In genomic region chr3:112002458-112002971, GRCh38 we compare ENCODE assay signal across 10 cellular contexts. TPM values are rescaled to one million over a fixed set of nuclear protein-coding genes. Genes with fewer than 3 reads are reported as not detected.
DNase-seq lines count a peak whose midpoint lies in the region; ATAC-seq and TF ChIP-seq lines count a peak whose summit lies in the region.
"Had no signal": no experiment of that assay in that cellular context is flagged by ENCODE, and none has a peak within 500 bp of the region (broad histone marks: within the 10 kb centered on the region; RNA-seq: fewer than 3 reads in every experiment).

No MANE protein-coding gene starts in this region.

- intact Hi-C loops in activated T-helper 2 cell treated with anti-CD3 and anti-CD28 coated beads, Interferon-gamma antibody, Interleukin-2, Interleukin-4, amounts not matched to agents 10 μg/mL and 5 μg/mL and 100 μg/mL, durations not matched to agents 14 hours and 24 hours and 36 hours (cut with micrococcal nuclease): loop anchor here (1.0 kb wide), 2 partner anchors 11 to 13 kb away; no protein-coding TSS in a partner anchor

- peak overlapping the region; percentile 37 for H3K4me3 Mint-ChIP-seq in activated T-helper 2 cell treated with anti-CD3 and anti-CD28 coated beads, Interferon-gamma antibody, Interleukin-2, Interleukin-4, amounts not matched to agents 10 μg/mL and 5 μg/mL and 100 μg/mL, durations not matched to agents 14 hours and 24 hours and 36 hours (ENCODE audit: low read depth)
- peak overlapping the region; percentile 27 for H3K4me3 Mint-ChIP-seq in nephron progenitor cell
- peak overlapping the region; percentile 7 to 73 for H3K4me3 Mint-ChIP-seq in stimulated activated naive CD8-positive, alpha-beta T cell treated with anti-CD3 and anti-CD28 coated beads, Interleukin-15, amount 100 ng/mL, for 72 hours

- ATAC-seq in stimulated activated naive CD8-positive, alpha-beta T cell treated with anti-CD3 and anti-CD28 coated beads, Interleukin-15, amount 100 ng/mL, for 72 hours: peak; percentile 83
- ATAC-seq in GM21528 (IDR thresholded peaks at IDR 0.05; ENCODE audit: low FRiP score, unreplicated experiment): no peak
- ATAC-seq: pancreas had no signal

- no peaks in the 10 kb centered on the region for H3K9me3 Mint-ChIP-seq in activated T-helper 2 cell treated with anti-CD3 and anti-CD28 coated beads, Interferon-gamma antibody, Interleukin-2, Interleukin-4, amounts not matched to agents 10 μg/mL and 5 μg/mL and 100 μg/mL, durations not matched to agents 14 hours and 24 hours and 36 hours
- no peaks in the 10 kb centered on the region for H3K9me3 Mint-ChIP-seq in nephron progenitor cell
- H3K9me3 Mint-ChIP-seq in stimulated activated naive CD8-positive, alpha-beta T cell treated with anti-CD3 and anti-CD28 coated beads, Interleukin-15, amount 100 ng/mL, for 72 hours: no peaks in the 10 kb centered on the region

- peak; percentile 48 for DNase-seq in activated gamma-delta T cell treated with anti-CD3 and anti-CD28 coated beads, Interleukin-2, amount 50 U/mL, for 16 hours (ENCODE audit: low read depth)
- DNase-seq in activated gamma-delta T cell treated with Interleukin-2 at 50 U/mL for 16 hours (no peak), nephron progenitor cell (no peak), NCI-H2171 treated with DMSO at 0.1 percent for 48 hours (lab: John Stamatoyannopoulos, UW) (no peak), COLO668 (lab: John Stamatoyannopoulos, UW; ENCODE audit: unreplicated experiment) (no peak)
- DNase-seq in activated T-helper 2 cell treated with anti-CD3 and anti-CD28 coated beads, Interferon-gamma antibody, Interleukin-2, Interleukin-4, amounts not matched to agents 10 μg/mL and 5 μg/mL and 100 μg/mL, durations not matched to agents 14 hours and 24 hours and 36 hours (ENCODE audit: low spot score): no peak
- DNase-seq in stimulated activated naive CD8-positive, alpha-beta T cell treated with anti-CD3 and anti-CD28 coated beads, Interleukin-15, amount 100 ng/mL, for 72 hours: peak; percentile 17 to 38
- DNase-seq: pancreas had no signal

- H3K36me3 Mint-ChIP-seq in activated T-helper 2 cell treated with anti-CD3 and anti-CD28 coated beads, Interferon-gamma antibody, Interleukin-2, Interleukin-4, amounts not matched to agents 10 μg/mL and 5 μg/mL and 100 μg/mL, durations not matched to agents 14 hours and 24 hours and 36 hours (ENCODE audit: low read depth): no peaks in the 10 kb centered on the region
- H3K36me3 Mint-ChIP-seq in nephron progenitor cell (ENCODE audit: low read depth): peaks cover 40% of the 10 kb centered on the region

- H3K27me3 Mint-ChIP-seq in activated T-helper 2 cell treated with anti-CD3 and anti-CD28 coated beads, Interferon-gamma antibody, Interleukin-2, Interleukin-4, amounts not matched to agents 10 μg/mL and 5 μg/mL and 100 μg/mL, durations not matched to agents 14 hours and 24 hours and 36 hours (ENCODE audit: low read depth): no peaks in the 10 kb centered on the region
- H3K27me3 Mint-ChIP-seq in nephron progenitor cell (ENCODE audit: low read depth, poor library complexity): peaks cover 2% of the 10 kb centered on the region
- no peaks in the 10 kb centered on the region for H3K27me3 Mint-ChIP-seq in stimulated activated naive CD8-positive, alpha-beta T cell treated with anti-CD3 and anti-CD28 coated beads, Interleukin-15, amount 100 ng/mL, for 72 hours

- H3K27ac Mint-ChIP-seq in activated T-helper 2 cell treated with anti-CD3 and anti-CD28 coated beads, Interferon-gamma antibody, Interleukin-2, Interleukin-4, amounts not matched to agents 10 μg/mL and 5 μg/mL and 100 μg/mL, durations not matched to agents 14 hours and 24 hours and 36 hours: peak overlapping the region; percentile 80
- no peak overlapping the region for H3K27ac Mint-ChIP-seq in nephron progenitor cell
- peak overlapping the region in 1 of 2 donors; percentile 16 for H3K27ac Mint-ChIP-seq in stimulated activated naive CD8-positive, alpha-beta T cell treated with anti-CD3 and anti-CD28 coated beads, Interleukin-15, amount 100 ng/mL, for 72 hours

- peaks cover 47% of the 10 kb centered on the region for H3K4me1 Mint-ChIP-seq in activated T-helper 2 cell treated with anti-CD3 and anti-CD28 coated beads, Interferon-gamma antibody, Interleukin-2, Interleukin-4, amounts not matched to agents 10 μg/mL and 5 μg/mL and 100 μg/mL, durations not matched to agents 14 hours and 24 hours and 36 hours (ENCODE audit: low read depth)
- peaks cover 67% of the 10 kb centered on the region for H3K4me1 Mint-ChIP-seq in nephron progenitor cell
- H3K4me1 Mint-ChIP-seq in stimulated activated naive CD8-positive, alpha-beta T cell treated with anti-CD3 and anti-CD28 coated beads, Interleukin-15, amount 100 ng/mL, for 72 hours: peaks cover 69% of the 10 kb centered on the region

- no peak for TF ChIP-seq CTCF in nephron progenitor cell (IDR thresholded peaks at IDR 0.05)

RNA-seq across cellular contexts. Expression of gene TAGLN3, which starts 3.8 kb away (rescaled TPM):
- 0.34 and 0.46 TPM in 2 replicates for total RNA-seq in activated T-helper 2 cell treated with anti-CD3 and anti-CD28 coated beads, Interferon-gamma antibody, Interleukin-2, Interleukin-4, amounts not matched to agents 10 μg/mL and 5 μg/mL and 100 μg/mL, durations not matched to agents 14 hours and 24 hours and 36 hours
- total RNA-seq: PC-9 had no signal

RNA-seq across cellular contexts. Expression of gene ABHD10, which starts 23.7 kb away (rescaled TPM):
- 46.3 and 46.9 TPM in 2 replicates for total RNA-seq in activated T-helper 2 cell treated with anti-CD3 and anti-CD28 coated beads, Interferon-gamma antibody, Interleukin-2, Interleukin-4, amounts not matched to agents 10 μg/mL and 5 μg/mL and 100 μg/mL, durations not matched to agents 14 hours and 24 hours and 36 hours

RNA-seq across cellular contexts. Expression of gene TMPRSS7, which starts 32.0 kb away (rescaled TPM):
- not detected in 2 replicates for total RNA-seq in activated T-helper 2 cell treated with anti-CD3 and anti-CD28 coated beads, Interferon-gamma antibody, Interleukin-2, Interleukin-4, amounts not matched to agents 10 μg/mL and 5 μg/mL and 100 μg/mL, durations not matched to agents 14 hours and 24 hours and 36 hours
- total RNA-seq: PC-9 had no signal

Comparison
In these comparisons a context has a peak if more than half of its experiments do, and no peak if none do; other contexts are left out.
1. DNase-seq: peak in activated gamma-delta T cell treated with anti-CD3 and anti-CD28 coated beads, Interleukin-2, amount 50 U/mL, for 16 hours (single experiment) and stimulated activated naive CD8-positive, alpha-beta T cell treated with anti-CD3 and anti-CD28 coated beads, Interleukin-15, amount 100 ng/mL, for 72 hours (2 of 2); none in activated gamma-delta T cell treated with Interleukin-2 at 50 U/mL for 16 hours (single experiment), activated T-helper 2 cell treated with anti-CD3 and anti-CD28 coated beads, Interferon-gamma antibody, Interleukin-2, Interleukin-4, amounts not matched to agents 10 μg/mL and 5 μg/mL and 100 μg/mL, durations not matched to agents 14 hours and 24 hours and 36 hours (single experiment), nephron progenitor cell (single experiment), NCI-H2171 treated with DMSO at 0.1 percent for 48 hours (single experiment) and COLO668 (single experiment).
2. Peak in every context shown above with its lines, with median percentiles within 50 percentile points of each other: H3K4me3 Mint-ChIP-seq.